In genomic region chr20:17679786-17680127, GRCh38 we compare ENCODE assay signal across 9 cellular contexts. TPM values are rescaled to one million over a fixed set of nuclear protein-coding genes. Genes with fewer than 3 reads are reported as not detected.
A peak's percentile ranks its signal among the peaks of the same experiment; 100 is the strongest.
DNase-seq lines count a peak whose midpoint lies in the region; ATAC-seq, FAIRE-seq and TF ChIP-seq lines count a peak whose summit lies in the region.
"Had no signal": no experiment of that assay in that cellular context is flagged by ENCODE, and none has a peak within 500 bp of the region (broad histone marks: within the 10 kb centered on the region; RNA-seq: fewer than 3 reads in every experiment).

No MANE protein-coding gene starts in this region.

- no peak for DNase-seq in activated CD4-positive, alpha-beta T cell treated with anti-CD3 and anti-CD28 coated beads for 36 hours
- no peak for DNase-seq in activated CD4-positive, alpha-beta T cell treated with anti-CD3 and anti-CD28 coated beads, Interleukin-2, amount 50 U/mL, for 1 hour
- DNase-seq in activated naive CD8-positive, alpha-beta T cell treated with anti-CD3 and anti-CD28 coated beads, Interleukin-2, amount 10 ng/mL, durations not matched to agents 7 days and 5 days = no peak
- no peak for DNase-seq in kidney
- no peak for DNase-seq in substantia nigra (lab: John Stamatoyannopoulos, UW)
- DNase-seq in NCI-H1092 (lab: John Stamatoyannopoulos, UW) = no peak
- no peak for DNase-seq in GM19238 (ENCODE audit: insufficient read length, low spot score)

- intact Hi-C loops in activated CD4-positive, alpha-beta T cell treated with anti-CD3 and anti-CD28 coated beads for 36 hours (cut with DNase I, micrococcal nuclease) = loop anchor here (5.0 to 10.0 kb wide), 5 partner anchors 458 to 1113 kb away; partner anchors contain the start of genes KAT14 (in 1 of the 2), KIF16B (in 1 of the 2), PET117 (in 1 of the 2) and SEC23B (in 1 of the 2)
- intact Hi-C loops in kidney (cut with DNase I) = loop anchor here (5.0 kb wide), 1 partner anchor 218 kb away; no protein-coding TSS in a partner anchor

- H3K36me3 Mint-ChIP-seq in activated CD4-positive, alpha-beta T cell treated with anti-CD3 and anti-CD28 coated beads for 36 hours (ENCODE audit: low read depth) = peaks cover 1% of the 10 kb centered on the region
- H3K36me3 Mint-ChIP-seq in activated naive CD8-positive, alpha-beta T cell treated with anti-CD3 and anti-CD28 coated beads, Interleukin-2, amount 10 ng/mL, durations not matched to agents 7 days and 5 days = peaks cover 5% of the 10 kb centered on the region

- POLR2A ChIA-PET in activated CD4-positive, alpha-beta T cell treated with anti-CD3 and anti-CD28 coated beads for 36 hours (lab: Charles Lee) = no interaction called here
- POLR2A ChIA-PET in activated naive CD8-positive, alpha-beta T cell treated with anti-CD3 and anti-CD28 coated beads, Interleukin-2, amount 10 ng/mL, durations not matched to agents 7 days and 5 days (lab: Charles Lee) = no interaction called here

- peak overlapping the region; percentile 68 for H3K4me3 Mint-ChIP-seq in activated CD4-positive, alpha-beta T cell treated with anti-CD3 and anti-CD28 coated beads for 36 hours
- H3K4me3 Mint-ChIP-seq in activated naive CD8-positive, alpha-beta T cell treated with anti-CD3 and anti-CD28 coated beads, Interleukin-2, amount 10 ng/mL, durations not matched to agents 7 days and 5 days = peak overlapping the region; percentile 84

- H3K9me3 ChIP-seq in kidney (ENCODE audit: control insufficient read depth in 1 of 2, low read length in 2 of 2) = no peaks in the 10 kb centered on the region

- no peaks in the 10 kb centered on the region for H3K9me3 Mint-ChIP-seq in activated CD4-positive, alpha-beta T cell treated with anti-CD3 and anti-CD28 coated beads for 36 hours (ENCODE audit: low read depth)
- no peaks in the 10 kb centered on the region for H3K9me3 Mint-ChIP-seq in activated naive CD8-positive, alpha-beta T cell treated with anti-CD3 and anti-CD28 coated beads, Interleukin-2, amount 10 ng/mL, durations not matched to agents 7 days and 5 days

- CTCF ChIA-PET in activated CD4-positive, alpha-beta T cell treated with anti-CD3 and anti-CD28 coated beads for 36 hours (lab: Charles Lee) = interaction anchor here (0.5 to 1.6 kb wide), 3 partner anchors 20 to 235 kb away, joined by 3 to 7 read pairs (median 5); partner anchors contain the start of gene BANF2

- peaks cover 24 to 29% of the 10 kb centered on the region in 2 donors for H3K4me1 ChIP-seq in kidney (ENCODE audit: control insufficient read depth in 1 of 2, insufficient read depth in 1 of 2, low read depth in 1 of 2, low read length in 2 of 2)

- H3K27me3 Mint-ChIP-seq in activated CD4-positive, alpha-beta T cell treated with anti-CD3 and anti-CD28 coated beads for 36 hours = peaks cover 9% of the 10 kb centered on the region
- peaks cover 14% of the 10 kb centered on the region for H3K27me3 Mint-ChIP-seq in activated naive CD8-positive, alpha-beta T cell treated with anti-CD3 and anti-CD28 coated beads, Interleukin-2, amount 10 ng/mL, durations not matched to agents 7 days and 5 days

- TF ChIP-seq CTCF in kidney (IDR thresholded peaks at IDR 0.05; ENCODE audit: borderline replicate concordance, extremely low read depth, insufficient read depth) = no peak

- no peak for ATAC-seq in activated CD4-positive, alpha-beta T cell treated with anti-CD3 and anti-CD28 coated beads for 36 hours
- ATAC-seq in activated naive CD8-positive, alpha-beta T cell treated with anti-CD3 and anti-CD28 coated beads, Interleukin-2, amount 10 ng/mL, durations not matched to agents 7 days and 5 days (ENCODE audit: low read depth) = no peak
- ATAC-seq in GM19395 (IDR thresholded peaks at IDR 0.05; ENCODE audit: unreplicated experiment) = no peak

- peaks cover 1 to 14% of the 10 kb centered on the region in 2 donors for H3K36me3 ChIP-seq in kidney (ENCODE audit: control insufficient read depth in 1 of 2, insufficient read depth in 2 of 2, low read length in 2 of 2)

- H3K9ac ChIP-seq in kidney (ENCODE audit: low read length in 2 of 2) = peak overlapping the region in 1 of 2 donors; percentile 68

- no peak for FAIRE-seq in kidney (lab: Jason Lieb, UNC)

- peak overlapping the region; percentile 69 to 80 for H3K4me3 ChIP-seq in kidney (ENCODE audit: low read length in 2 of 2)

- H3K27ac ChIP-seq in kidney (ENCODE audit: low read depth in 2 of 2, low read length in 2 of 2) (peak overlapping the region; percentile 85 to 91), substantia nigra (ENCODE audit: low read depth, low read length, poor library complexity, severe bottlenecking) (peak overlapping the region; percentile 80)

- H3K27ac Mint-ChIP-seq in activated CD4-positive, alpha-beta T cell treated with anti-CD3 and anti-CD28 coated beads for 36 hours = peak overlapping the region; percentile 58
- H3K27ac Mint-ChIP-seq in activated naive CD8-positive, alpha-beta T cell treated with anti-CD3 and anti-CD28 coated beads, Interleukin-2, amount 10 ng/mL, durations not matched to agents 7 days and 5 days = peak overlapping the region; percentile 80

- peaks cover 16% of the 10 kb centered on the region for H3K4me1 Mint-ChIP-seq in activated CD4-positive, alpha-beta T cell treated with anti-CD3 and anti-CD28 coated beads for 36 hours
- peaks cover 26% of the 10 kb centered on the region for H3K4me1 Mint-ChIP-seq in activated naive CD8-positive, alpha-beta T cell treated with anti-CD3 and anti-CD28 coated beads, Interleukin-2, amount 10 ng/mL, durations not matched to agents 7 days and 5 days

RNA-seq across cellular contexts. Expression of gene RRBP1, which starts 2.3 kb away (rescaled TPM):
- 10 to 100 TPM; 21.1 to 24.9 TPM for total RNA-seq in activated CD4-positive, alpha-beta T cell treated with anti-CD3 and anti-CD28 coated beads for 36 hours
- 10 to 100 TPM; 48.0 to 51.0 TPM for total RNA-seq in activated naive CD8-positive, alpha-beta T cell treated with anti-CD3 and anti-CD28 coated beads, Interleukin-2, amount 10 ng/mL, durations not matched to agents 7 days and 5 days
- total RNA-seq in kidney = 231 TPM
- polyA plus RNA-seq in kidney (ENCODE audit: insufficient read depth, low read depth, low replicate concordance) = 83.4 TPM

RNA-seq across cellular contexts. Expression of gene BANF2, which starts 20.0 kb away (rescaled TPM):
- total RNA-seq in activated CD4-positive, alpha-beta T cell treated with anti-CD3 and anti-CD28 coated beads for 36 hours = not detected
- total RNA-seq in activated naive CD8-positive, alpha-beta T cell treated with anti-CD3 and anti-CD28 coated beads, Interleukin-2, amount 10 ng/mL, durations not matched to agents 7 days and 5 days = not detected
- total RNA-seq in kidney = not detected
- polyA plus RNA-seq in kidney (ENCODE audit: insufficient read depth, low read depth, low replicate concordance) = not detected
- total RNA-seq: cerebellum had no signal
